Comparison of ENCODE assay signal across 9 cellular contexts in the genomic region with DNA sequence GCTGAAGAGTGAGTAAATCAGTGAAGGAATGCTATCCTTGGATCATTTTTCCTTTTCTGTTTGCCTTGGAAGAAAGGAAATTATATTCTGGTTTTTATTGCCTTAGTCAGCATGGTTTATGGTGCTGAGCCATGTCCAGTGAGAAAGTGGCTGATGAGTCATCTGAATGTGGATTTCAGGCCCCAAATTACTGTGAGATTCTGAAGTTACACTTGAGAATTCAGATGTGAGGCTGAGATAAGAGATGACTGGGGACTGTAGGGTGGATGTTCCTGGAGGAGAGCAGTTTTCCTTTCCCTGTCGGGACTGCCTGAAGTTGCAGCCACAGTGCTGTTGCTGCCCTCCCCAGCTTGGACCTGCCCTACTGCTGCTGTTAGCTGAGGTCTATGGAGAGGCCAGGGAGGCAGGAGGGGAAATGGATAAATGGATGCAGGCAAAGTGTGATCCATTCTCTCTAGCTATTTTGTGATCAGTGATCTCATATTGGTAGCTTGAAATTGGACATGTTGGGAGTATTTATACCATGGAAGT. TPM values are rescaled to one million over a fixed set of nuclear protein-coding genes. Genes with fewer than 3 reads are reported as not detected.
DNase-seq lines count a peak whose midpoint lies in the region; ATAC-seq and TF ChIP-seq lines count a peak whose summit lies in the region.
"Had no signal": no experiment of that assay in that cellular context is flagged by ENCODE, and none has a peak within 500 bp of the region (broad histone marks: within the 10 kb centered on the region; RNA-seq: fewer than 3 reads in every experiment).

No MANE protein-coding gene starts in this region.

- H3K27ac ChIP-seq in prostate gland = peak overlapping the region; percentile 21 to 45

- TF ChIP-seq POLR2A in prostate gland (IDR thresholded peaks at IDR 0.05) = no peak

- DNase-seq in EL (peak; percentile 99), NOMO-1 (lab: John Stamatoyannopoulos, UW; ENCODE audit: unreplicated experiment in 2 of 2) (peak; percentile 46 to 52), endothelial cell (ENCODE audit: low spot score) (no peak), prostate gland (ENCODE audit: low spot score) (peak; percentile 71), cerebellum (ENCODE audit: low spot score) (no peak)
- DNase-seq: NCI-H1048 had no signal

- peaks cover 12% of the 10 kb centered on the region for H3K4me1 Mint-ChIP-seq in endothelial cell (ENCODE audit: unreplicated experiment)

- no peaks in the 10 kb centered on the region for H3K9me3 ChIP-seq in prostate gland

- H3K4me1 ChIP-seq in prostate gland (replicated peaks) = peaks cover 22% of the 10 kb centered on the region

- no peaks in the 10 kb centered on the region for H3K36me3 ChIP-seq in prostate gland

- H3K9me3 Mint-ChIP-seq in endothelial cell (ENCODE audit: unreplicated experiment) = no peaks in the 10 kb centered on the region

- no peak overlapping the region for H3K4me3 Mint-ChIP-seq in endothelial cell (ENCODE audit: unreplicated experiment)

- intact Hi-C loops in prostate gland (cut with DNase I) = no loop called here

- peaks cover 13% of the 10 kb centered on the region for H3K27me3 Mint-ChIP-seq in endothelial cell (ENCODE audit: unreplicated experiment)

- ATAC-seq in HG03139 (IDR thresholded peaks at IDR 0.05; ENCODE audit: unreplicated experiment) (no peak), GM18520 (IDR thresholded peaks at IDR 0.05; ENCODE audit: unreplicated experiment) (no peak), GM21526 (IDR thresholded peaks at IDR 0.05; ENCODE audit: low FRiP score, unreplicated experiment) (no peak)

- TF ChIP-seq CTCF in endothelial cell (IDR thresholded peaks at IDR 0.05; ENCODE audit: unreplicated experiment) = no peak
- peak in 1 of 4 experiments; percentile 5 for TF ChIP-seq CTCF in prostate gland (IDR thresholded peaks at IDR 0.05)

- peak overlapping the region; percentile 9 for H3K27ac Mint-ChIP-seq in endothelial cell (ENCODE audit: unreplicated experiment)

- H3K27me3 ChIP-seq in prostate gland (replicated peaks; ENCODE audit: insufficient read depth) = no peaks in the 10 kb centered on the region

- H3K4me3 ChIP-seq in prostate gland = no peak overlapping the region

- WGBS in prostate gland = 10% methylated on average over 1 of the region's 1 CpG

- H3K36me3 Mint-ChIP-seq in endothelial cell (ENCODE audit: low read depth, unreplicated experiment) = no peaks in the 10 kb centered on the region

RNA-seq across cellular contexts. Expression of gene MAP3K14, which starts 4.2 kb away (rescaled TPM):
- total RNA-seq in endothelial cell (ENCODE audit: unreplicated experiment) (5.2 TPM), prostate gland (10 to 100 TPM; 12.5 to 16.1 TPM), cerebellum (3.5 TPM)

RNA-seq across cellular contexts. Expression of gene SPATA32, which starts 59.1 kb away (rescaled TPM):
- total RNA-seq in endothelial cell (ENCODE audit: unreplicated experiment) (not detected), prostate gland (1 to 10 TPM in 1 of 2 donors, not detected in 1; 3.2 TPM), cerebellum (not detected)

Comparison
In these comparisons a context has a peak if more than half of its experiments do, and no peak if none do; other contexts are left out.
1. DNase-seq: peak in EL (single experiment), NOMO-1 (2 of 2) and prostate gland (single experiment); none in endothelial cell (single experiment) and cerebellum (single experiment).